ENCODE assay signal across 17 cellular contexts in the genomic region with DNA sequence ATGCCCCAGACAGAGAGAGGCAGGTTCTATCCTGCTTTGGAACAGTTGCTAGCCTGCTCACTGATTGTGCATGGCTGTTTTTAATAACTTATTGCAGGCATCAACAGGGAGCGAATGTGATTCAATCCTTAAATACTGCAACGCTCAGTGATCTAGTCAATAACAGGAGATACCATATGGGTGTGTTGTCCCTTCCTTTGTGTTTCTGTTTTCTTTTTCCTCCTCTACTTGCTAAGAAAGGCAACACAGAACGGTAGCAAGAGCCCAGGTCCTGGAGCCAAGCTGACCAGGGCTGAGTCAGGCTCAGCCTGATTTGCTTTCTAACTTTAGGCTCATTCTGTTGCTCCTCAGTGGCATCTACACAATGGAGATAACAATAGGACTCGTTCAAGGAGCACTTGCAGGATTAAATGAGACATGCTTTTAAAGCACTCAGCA.
DNase-seq lines count a peak whose midpoint lies in the region; ATAC-seq and TF ChIP-seq lines count a peak whose summit lies in the region.
"Had no signal": no experiment of that assay in that cellular context is flagged by ENCODE, and none has a peak within 500 bp of the region (broad histone marks: within the 10 kb centered on the region; RNA-seq: fewer than 3 reads in every experiment).

No MANE protein-coding gene starts in this region.

- H3K27me3 ChIP-seq in HAP-1 (ENCODE audit: low read depth): no peaks in the 10 kb centered on the region
- no peaks in the 10 kb centered on the region for H3K27me3 ChIP-seq in RWPE2 (ENCODE audit: insufficient read depth, poor library complexity, severe bottlenecking)
- H3K27me3 ChIP-seq in heart right ventricle: no peaks in the 10 kb centered on the region
- H3K27me3 ChIP-seq in neuronal stem cell (ENCODE audit: control insufficient read depth in 3 of 3, insufficient read depth in 3 of 3, low read depth in 1 of 3, low read length in 3 of 3): no peaks in the 10 kb centered on the region
- no peaks in the 10 kb centered on the region for H3K27me3 ChIP-seq in osteoblast (ENCODE audit: insufficient read depth, low read length)

- in situ Hi-C loops in HAP-1 (cut with MboI; ENCODE audit: low sequenced_read_pairs): no loop called here

- H3K14ac ChIP-seq in neuronal stem cell (ENCODE audit: low read length): no peak overlapping the region

- ATAC-seq in RWPE2 (ENCODE audit: low read depth) (peak; percentile 80), heart right ventricle (peak in 6 of 8 donors; percentile 52 to 89 (median 72)), HG03520 (IDR thresholded peaks at IDR 0.05; ENCODE audit: unreplicated experiment) (no peak), GM18868 (IDR thresholded peaks at IDR 0.05; ENCODE audit: unreplicated experiment) (no peak)
- ATAC-seq: activated CD8-positive, alpha-beta memory T cell treated with anti-CD3 and anti-CD28 coated beads, Interleukin-2, amount 10 ng/mL, durations not matched to agents 7 days and 5 days; effector memory CD8-positive, alpha-beta T cell; HepG2 had no signal

- no peaks in the 10 kb centered on the region for H3K79me1 ChIP-seq in neuronal stem cell (ENCODE audit: low read depth, low read length)

- no peak overlapping the region for H3K4me2 ChIP-seq in neuronal stem cell (ENCODE audit: insufficient read depth, low read length, poor library complexity, severe bottlenecking)
- no peak overlapping the region for H3K4me2 ChIP-seq in osteoblast (ENCODE audit: insufficient read depth, low read length)

- no peaks in the 10 kb centered on the region for H3K9me3 Mint-ChIP-seq in T-helper 2 cell treated with Interferon-gamma antibody and Interleukin-4, amounts not matched to agents 5 μg/mL and 100 μg/mL, for 36 hours
- H3K9me3 Mint-ChIP-seq: effector memory CD8-positive, alpha-beta T cell had no signal

- no peak overlapping the region for H2AFZ ChIP-seq in neuronal stem cell (ENCODE audit: low read length)
- no peak overlapping the region for H2AFZ ChIP-seq in osteoblast (ENCODE audit: low read length)

- no peak overlapping the region for H4K91ac ChIP-seq in neuronal stem cell (ENCODE audit: low read depth, low read length, poor library complexity)

- no peaks in the 10 kb centered on the region for H3K36me3 ChIP-seq in HAP-1 (replicated peaks)
- H3K36me3 ChIP-seq in RWPE2 (ENCODE audit: low read depth): no peaks in the 10 kb centered on the region; the same call in 1 of the 2 replicates
- no peaks in the 10 kb centered on the region for H3K36me3 ChIP-seq in heart right ventricle
- no peaks in the 10 kb centered on the region for H3K36me3 ChIP-seq in neuronal stem cell (replicated peaks in 1 of 2; ENCODE audit: control insufficient read depth in 2 of 2, insufficient read depth in 2 of 2, low read length in 2 of 2)
- no peaks in the 10 kb centered on the region for H3K36me3 ChIP-seq in osteoblast (ENCODE audit: insufficient read depth, low read length)
- H3K36me3 ChIP-seq: prostate gland had no signal

- H3K4me1 ChIP-seq in HAP-1: peaks cover 65% of the 10 kb centered on the region
- peaks cover 31% of the 10 kb centered on the region for H3K4me1 ChIP-seq in RWPE2 (ENCODE audit: insufficient read depth, poor library complexity, severe bottlenecking)
- peaks cover 0 to 27% (median 17%) of the 10 kb centered on the region in 9 donors for H3K4me1 ChIP-seq in heart right ventricle
- H3K4me1 ChIP-seq in neuronal stem cell (ENCODE audit: control insufficient read depth in 2 of 2, insufficient read depth in 1 of 2, low read depth in 1 of 2, low read length in 2 of 2): peaks cover 8 to 10% of the 10 kb centered on the region in 2 donors
- H3K4me1 ChIP-seq in osteoblast (ENCODE audit: insufficient read depth, low read length): no peaks in the 10 kb centered on the region

- no peaks in the 10 kb centered on the region for H3K4me1 Mint-ChIP-seq in T-helper 2 cell treated with Interferon-gamma antibody and Interleukin-4, amounts not matched to agents 5 μg/mL and 100 μg/mL, for 36 hours (ENCODE audit: low read depth)
- H3K4me1 Mint-ChIP-seq: activated CD8-positive, alpha-beta memory T cell treated with anti-CD3 and anti-CD28 coated beads, Interleukin-2, amount 10 ng/mL, durations not matched to agents 7 days and 5 days had no signal

- no peaks in the 10 kb centered on the region for H4K20me1 ChIP-seq in osteoblast (ENCODE audit: insufficient read depth, low read length)

- no peaks in the 10 kb centered on the region for H3K79me2 ChIP-seq in osteoblast (ENCODE audit: insufficient read depth, low read length)

- H2BK12ac ChIP-seq in neuronal stem cell (ENCODE audit: low read length): no peak overlapping the region

- no peak overlapping the region for H2BK120ac ChIP-seq in neuronal stem cell (ENCODE audit: low read depth, low read length)

- H3K23ac ChIP-seq in neuronal stem cell (ENCODE audit: low read depth, low read length, poor library complexity): no peak overlapping the region

- H3K27ac ChIP-seq in RWPE2 (ENCODE audit: poor library complexity, severe bottlenecking): peak overlapping the region; percentile 51
- H3K27ac ChIP-seq in heart right ventricle: peak overlapping the region in 1 of 10 donors; percentile 22
- peak overlapping the region; percentile 34 for H3K27ac ChIP-seq in neuronal stem cell (replicated peaks; ENCODE audit: low read length)
- no peak overlapping the region for H3K27ac ChIP-seq in osteoblast (ENCODE audit: low read depth, low read length)
- H3K27ac ChIP-seq: C4-2B, prostate gland had no signal

- no peak overlapping the region for H2BK15ac ChIP-seq in neuronal stem cell (ENCODE audit: low read length)

- intact Hi-C loops in heart right ventricle (cut with DNase I): loop anchor here in 2 of 10 donors (5.0 to 10.0 kb wide), 2 partner anchors 37 to 51 kb away; no protein-coding TSS in a partner anchor

- H4K8ac ChIP-seq in neuronal stem cell (ENCODE audit: low read depth, low read length): no peak overlapping the region

- no peak overlapping the region for H3K9ac ChIP-seq in neuronal stem cell (ENCODE audit: low read depth, low read length, poor library complexity)

- H3K27me3 Mint-ChIP-seq in T-helper 2 cell treated with Interferon-gamma antibody and Interleukin-4, amounts not matched to agents 5 μg/mL and 100 μg/mL, for 36 hours (ENCODE audit: low read depth): peaks cover 12% of the 10 kb centered on the region

- H3K9me3 ChIP-seq in HAP-1 (no peaks in the 10 kb centered on the region), RWPE2 (ENCODE audit: severe bottlenecking) (no peaks in the 10 kb centered on the region), heart right ventricle (no peaks in the 10 kb centered on the region), neuronal stem cell (replicated peaks in 1 of 2; ENCODE audit: control insufficient read depth in 2 of 2, insufficient read depth in 1 of 2, low read depth in 1 of 2, low read length in 2 of 2) (no peaks in the 10 kb centered on the region), osteoblast (ENCODE audit: low read depth, low read length) (no peaks in the 10 kb centered on the region)
- H3K9me3 ChIP-seq: prostate gland had no signal

- H3K4ac ChIP-seq in neuronal stem cell (ENCODE audit: low read length): no peak overlapping the region

- H3K27ac Mint-ChIP-seq in T-helper 2 cell treated with Interferon-gamma antibody and Interleukin-4, amounts not matched to agents 5 μg/mL and 100 μg/mL, for 36 hours: no peak overlapping the region
- H3K27ac Mint-ChIP-seq: activated CD8-positive, alpha-beta memory T cell treated with anti-CD3 and anti-CD28 coated beads, Interleukin-2, amount 10 ng/mL, durations not matched to agents 7 days and 5 days; effector memory CD8-positive, alpha-beta T cell had no signal

- no peak overlapping the region for H3K18ac ChIP-seq in neuronal stem cell (ENCODE audit: low read length)

- H3K4me3 Mint-ChIP-seq in T-helper 2 cell treated with Interferon-gamma antibody and Interleukin-4, amounts not matched to agents 5 μg/mL and 100 μg/mL, for 36 hours: no peak overlapping the region
- H3K4me3 Mint-ChIP-seq: activated CD8-positive, alpha-beta memory T cell treated with anti-CD3 and anti-CD28 coated beads, Interleukin-2, amount 10 ng/mL, durations not matched to agents 7 days and 5 days; effector memory CD8-positive, alpha-beta T cell had no signal

- DNase-seq in HAP-1 (ENCODE audit: low spot score in 2 of 2) (peak; percentile 41 to 84), RWPE2 (ENCODE audit: low spot score) (no peak), heart right ventricle (no peak), neuronal stem cell (ENCODE audit: low spot score) (peak; percentile 26), osteoblast (ENCODE audit: insufficient read length, low spot score, missing footprints) (no peak)
- no peak for DNase-seq in T-helper 2 cell treated with Interferon-gamma antibody and Interleukin-4, amounts not matched to agents 5 μg/mL and 100 μg/mL, for 36 hours (ENCODE audit: low spot score)
- DNase-seq: activated CD8-positive, alpha-beta memory T cell treated with anti-CD3 and anti-CD28 coated beads, Interleukin-2, amount 10 ng/mL, durations not matched to agents 7 days and 5 days; activated gamma-delta T cell treated with Interleukin-2 at 50 U/mL for 16 hours; effector memory CD8-positive, alpha-beta T cell; foreskin melanocyte; NCI-H2227 treated with DMSO at 0.1 percent for 48 hours; OCI-M1 had no signal

- WGBS in heart right ventricle, 2 donors: 62 to 64% methylated on average over 4 of the region's 4 CpGs
- WGBS in neuronal stem cell (ENCODE audit: extremely low coverage in 2 of 2, insufficient read length in 2 of 2, insufficient replicate concordance in 1 of 2), 2 donors: no CpG with 5 or more reads among the region's 4 CpGs

- H2AK5ac ChIP-seq in neuronal stem cell (ENCODE audit: low read depth, low read length): no peak overlapping the region

- H2BK5ac ChIP-seq in neuronal stem cell (ENCODE audit: low read length): no peak overlapping the region

- H3K4me3 ChIP-seq in HAP-1 (no peak overlapping the region), RWPE2 (ENCODE audit: severe bottlenecking) (no peak overlapping the region), heart right ventricle (no peak overlapping the region), neuronal stem cell (ENCODE audit: low read length in 2 of 2) (no peak overlapping the region), osteoblast (ENCODE audit: insufficient read depth, low read length) (no peak overlapping the region)
- H3K4me3 ChIP-seq: prostate gland had no signal

- no peaks in the 10 kb centered on the region for H3K36me3 Mint-ChIP-seq in T-helper 2 cell treated with Interferon-gamma antibody and Interleukin-4, amounts not matched to agents 5 μg/mL and 100 μg/mL, for 36 hours (ENCODE audit: low read depth)
- H3K36me3 Mint-ChIP-seq: activated CD8-positive, alpha-beta memory T cell treated with anti-CD3 and anti-CD28 coated beads, Interleukin-2, amount 10 ng/mL, durations not matched to agents 7 days and 5 days had no signal

- TF ChIP-seq CTCF in RWPE2 (IDR thresholded peaks at IDR 0.05; ENCODE audit: poor library complexity, severe bottlenecking) (no peak), heart right ventricle (IDR thresholded peaks at IDR 0.05) (no peak), osteoblast (IDR thresholded peaks at IDR 0.05; ENCODE audit: extremely low read depth, low read depth, low read length) (no peak)

Comparison
In these comparisons a context has a peak if more than half of its experiments do, and no peak if none do; other contexts are left out.
1. DNase-seq: peak in HAP-1 (2 of 2) and neuronal stem cell (single experiment); none in RWPE2 (single experiment), heart right ventricle (0 of 2), osteoblast (single experiment) and T-helper 2 cell treated with Interferon-gamma antibody and Interleukin-4, amounts not matched to agents 5 μg/mL and 100 μg/mL, for 36 hours (single experiment).
2. ATAC-seq: peak in RWPE2 (single experiment) and heart right ventricle (6 of 8); none in HG03520 (single experiment) and GM18868 (single experiment).